Comparison of ENCODE assay signal across 8 cellular contexts in genomic region chr17:28744802-28745051, GRCh38. TPM values are rescaled to one million over a fixed set of nuclear protein-coding genes. Genes with fewer than 3 reads are reported as not detected.
A peak's percentile ranks its signal among the peaks of the same experiment; 100 is the strongest.
DNase-seq lines count a peak whose midpoint lies in the region; ATAC-seq and TF ChIP-seq lines count a peak whose summit lies in the region.

No MANE protein-coding gene starts in this region.

- H2AK5ac ChIP-seq in mesenchymal stem cell (ENCODE audit: low read length, severe bottlenecking), result no peak overlapping the region

- peaks cover 15% of the 10 kb centered on the region for H3K4me1 ChIP-seq in cardiac muscle cell (ENCODE audit: low read depth)
- H3K4me1 ChIP-seq in mesenchymal stem cell (ENCODE audit: control insufficient read depth, insufficient read depth, low read depth, low read length), result peaks cover 49% of the 10 kb centered on the region
- peaks cover 53% of the 10 kb centered on the region for H3K4me1 ChIP-seq in upper lobe of right lung

- peaks cover 23% of the 10 kb centered on the region for H3K36me3 ChIP-seq in cardiac muscle cell
- peaks cover 35 to 58% of the 10 kb centered on the region in 2 experiments for H3K36me3 ChIP-seq in mesenchymal stem cell (ENCODE audit: control insufficient read depth in 1 of 2, insufficient read depth in 2 of 2, low read depth in 1 of 2, low read length in 2 of 2)
- H3K36me3 ChIP-seq in upper lobe of right lung, result peaks cover 24% of the 10 kb centered on the region

- ATAC-seq in upper lobe of right lung (no peak), GM21381 (IDR thresholded peaks at IDR 0.05; ENCODE audit: unreplicated experiment) (no peak)

- H2BK12ac ChIP-seq in mesenchymal stem cell (ENCODE audit: low read length in 2 of 2), result peak overlapping the region in 1 of 2 experiments; percentile 32

- intact Hi-C loops in cardiac septum (cut with DNase I), result loop anchor here (1.0 kb wide), 1 partner anchor 16 kb away; the partner anchor contains the start of gene NEK8
- intact Hi-C loops in MCF 10A (cut with micrococcal nuclease), result no loop called here
- intact Hi-C loops in upper lobe of right lung (cut with DNase I), result no loop called here

- no peak overlapping the region for H2AFZ ChIP-seq in mesenchymal stem cell (ENCODE audit: low read depth, low read length)

- peak overlapping the region; percentile 91 for H3K4me3 Mint-ChIP-seq in MCF 10A (ENCODE audit: unreplicated experiment)

- peak overlapping the region; percentile 84 for H2BK15ac ChIP-seq in mesenchymal stem cell (ENCODE audit: low read depth, poor library complexity, severe bottlenecking)

- peaks cover 19% of the 10 kb centered on the region for H3K4me1 Mint-ChIP-seq in MCF 10A (ENCODE audit: insufficient read depth, unreplicated experiment)

- H3K4me2 ChIP-seq in mesenchymal stem cell (ENCODE audit: low read length, poor library complexity, severe bottlenecking), result peak overlapping the region; percentile 56

- H3K9me3 ChIP-seq in cardiac muscle cell (ENCODE audit: low read depth), result no peaks in the 10 kb centered on the region
- H3K9me3 ChIP-seq in mesenchymal stem cell (ENCODE audit: control insufficient read depth, low read length), result no peaks in the 10 kb centered on the region
- no peaks in the 10 kb centered on the region for H3K9me3 ChIP-seq in upper lobe of right lung

- no peaks in the 10 kb centered on the region for H3K27me3 Mint-ChIP-seq in MCF 10A (ENCODE audit: insufficient read depth, unreplicated experiment)

- H3K23ac ChIP-seq in mesenchymal stem cell (ENCODE audit: low read length in 2 of 2), result peak overlapping the region in 1 of 2 experiments; percentile 77

- WGBS in mesenchymal stem cell, result 0% methylated on average over 11 of the region's 11 CpGs

- H3K9me3 Mint-ChIP-seq in MCF 10A (ENCODE audit: unreplicated experiment), result no peaks in the 10 kb centered on the region

- TF ChIP-seq CTCF in cardiac muscle cell (IDR thresholded peaks at IDR 0.05; ENCODE audit: low read depth, low read length) (no peak), MCF 10A (IDR thresholded peaks at IDR 0.05; ENCODE audit: unreplicated experiment) (no peak), upper lobe of right lung (IDR thresholded peaks at IDR 0.05) (no peak)

- H2BK120ac ChIP-seq in mesenchymal stem cell (ENCODE audit: low read depth, low read length), result no peak overlapping the region

- BruUV-seq in MCF 10A (replicated peaks; lab: Mats Ljungman, UMichigan), result no TSS peak

- peak overlapping the region; percentile 95 to 96 for H3K18ac ChIP-seq in mesenchymal stem cell (ENCODE audit: low read depth in 1 of 2, low read length in 2 of 2)

- CTCF ChIA-PET in MCF 10A (lab: Yijun Ruan, JAX), result interaction anchor here (1.0 to 15.1 kb wide), 3 partner anchors 19 to 162 kb away, joined by 3 to 365 read pairs (median 8); partner anchors contain the start of genes DHRS13, NEK8 and TLCD1

- peak overlapping the region; percentile 15 for H2BK5ac ChIP-seq in mesenchymal stem cell (ENCODE audit: low read depth, low read length, poor library complexity, severe bottlenecking)

- H3K27ac Mint-ChIP-seq in MCF 10A (ENCODE audit: low read depth, unreplicated experiment), result peak overlapping the region; percentile 89

- H3K27ac ChIP-seq in cardiac muscle cell, result peak overlapping the region; percentile 99
- peak overlapping the region; percentile 85 for H3K27ac ChIP-seq in mesenchymal stem cell (ENCODE audit: low read length, poor library complexity, severe bottlenecking)
- peak overlapping the region; percentile 94 for H3K27ac ChIP-seq in upper lobe of right lung

- H3K4me3 ChIP-seq in cardiac muscle cell (peak overlapping the region; percentile 88), mesenchymal stem cell (ENCODE audit: insufficient read depth in 1 of 2, low read depth in 1 of 2, low read length in 2 of 2) (peak overlapping the region; percentile 89 to 91), upper lobe of right lung (peak overlapping the region; percentile 77)

- H3K79me1 ChIP-seq in mesenchymal stem cell (replicated peaks; ENCODE audit: low read length, poor library complexity, severe bottlenecking), result peaks cover 4% of the 10 kb centered on the region

- peak overlapping the region in 1 of 2 experiments; percentile 84 for H3K4ac ChIP-seq in mesenchymal stem cell (ENCODE audit: low read depth in 1 of 2, low read length in 2 of 2)

- peak overlapping the region; percentile 23 for H4K91ac ChIP-seq in mesenchymal stem cell (ENCODE audit: low read length)

- H3K14ac ChIP-seq in mesenchymal stem cell (ENCODE audit: low read length in 2 of 2), result peak overlapping the region in 1 of 2 experiments; percentile 88

- peak overlapping the region; percentile 99 for H3K9ac ChIP-seq in mesenchymal stem cell (ENCODE audit: low read length)

- H4K8ac ChIP-seq in mesenchymal stem cell (ENCODE audit: low read length), result no peak overlapping the region

- DNase-seq in cardiac muscle cell (ENCODE audit: low read depth in 1 of 2, low spot score in 1 of 2) (peak in 1 of 2 donors; percentile 21), cardiac septum (ENCODE audit: low spot score) (no peak), MCF 10A (ENCODE audit: unreplicated experiment) (no peak), mesenchymal stem cell (no peak), upper lobe of right lung (no peak), iPS-NIHi11 (ENCODE audit: low spot score) (no peak)
- no peak for DNase-seq in activated CD8-positive, alpha-beta memory T cell treated with anti-CD3 and anti-CD28 coated beads, Interleukin-2, amount 50 U/mL, for 48 hours

- H3K27me3 ChIP-seq in cardiac muscle cell (no peaks in the 10 kb centered on the region), mesenchymal stem cell (ENCODE audit: control insufficient read depth in 1 of 2, insufficient read depth in 1 of 2, low read length in 2 of 2) (no peaks in the 10 kb centered on the region), upper lobe of right lung (no peaks in the 10 kb centered on the region)

- peaks cover 50% of the 10 kb centered on the region for H3K36me3 Mint-ChIP-seq in MCF 10A (ENCODE audit: insufficient read depth, unreplicated experiment)

- POLR2A ChIA-PET in MCF 10A (lab: Yijun Ruan, JAX), result interaction anchor here (0.8 to 17.3 kb wide), 12 partner anchors 17 to 208 kb away, joined by 4 to 1135 read pairs (median 10); partner anchors contain the start of genes FLOT2, NEK8, PHF12 and RPL23A

RNA-seq across cellular contexts. Expression of gene TRAF4, which starts 0.9 kb away (rescaled TPM):
- total RNA-seq in cardiac muscle cell (53.8 and 57.8 TPM in 2 replicates), cardiac septum (2.8 TPM), MCF 10A (2022) (106 and 126 TPM in 2 replicates), upper lobe of right lung (65.9 TPM)
- polyA plus RNA-seq in cardiac muscle cell, result 27.2 and 34.1 TPM in 2 replicates
- polyA plus RNA-seq in mesenchymal stem cell (2013, experiment 1 of 2), result 57.0 TPM
- 52.8 TPM for polyA plus RNA-seq in mesenchymal stem cell (2013, experiment 2 of 2)

RNA-seq across cellular contexts. Expression of gene NEK8, which starts 16.1 kb away (rescaled TPM):
- total RNA-seq in cardiac muscle cell (5.0 and 7.7 TPM in 2 replicates), cardiac septum (0.78 TPM), MCF 10A (2022) (4.5 and 8.6 TPM in 2 replicates), upper lobe of right lung (8.4 TPM)
- polyA plus RNA-seq in cardiac muscle cell, result 9.0 and 13.6 TPM in 2 replicates
- polyA plus RNA-seq in mesenchymal stem cell (2013, experiment 1 of 2), result 2.2 TPM
- 2.2 TPM for polyA plus RNA-seq in mesenchymal stem cell (2013, experiment 2 of 2)

RNA-seq across cellular contexts. Expression of gene TLCD1, which starts 18.7 kb away (rescaled TPM):
- total RNA-seq in cardiac muscle cell, result 3.0 and 7.8 TPM in 2 replicates
- polyA plus RNA-seq in cardiac muscle cell, result 7.2 and 15.4 TPM in 2 replicates
- 2.4 TPM for total RNA-seq in cardiac septum
- total RNA-seq in MCF 10A (2022), result 13.4 and 18.7 TPM in 2 replicates
- polyA plus RNA-seq in mesenchymal stem cell (2013, experiment 1 of 2), result 13.0 TPM
- 12.6 TPM for polyA plus RNA-seq in mesenchymal stem cell (2013, experiment 2 of 2)
- 16.2 TPM for total RNA-seq in upper lobe of right lung

RNA-seq across cellular contexts. Expression of gene RPL23A, which starts 24.9 kb away (rescaled TPM):
- total RNA-seq in cardiac muscle cell (332 and 489 TPM in 2 replicates), cardiac septum (725 TPM), MCF 10A (2022) (1,941 and 2,110 TPM in 2 replicates), upper lobe of right lung (1,221 TPM)
- polyA plus RNA-seq in cardiac muscle cell, result 944 and 1,028 TPM in 2 replicates
- 2,598 TPM for polyA plus RNA-seq in mesenchymal stem cell (2013, experiment 1 of 2)
- 2,575 TPM for polyA plus RNA-seq in mesenchymal stem cell (2013, experiment 2 of 2)

RNA-seq across cellular contexts. Expression of gene RAB34, which starts 27.1 kb away (rescaled TPM):
- total RNA-seq in cardiac muscle cell (256 and 276 TPM in 2 replicates), cardiac septum (15.3 TPM), MCF 10A (2022) (90.0 and 105 TPM in 2 replicates), upper lobe of right lung (63.5 TPM)
- 177 and 186 TPM in 2 replicates for polyA plus RNA-seq in cardiac muscle cell
- 121 TPM for polyA plus RNA-seq in mesenchymal stem cell (2013, experiment 1 of 2)
- polyA plus RNA-seq in mesenchymal stem cell (2013, experiment 2 of 2), result 126 TPM

Comparison
In these comparisons a context has a peak if more than half of its experiments do, and no peak if none do; other contexts are left out.
1. RNA of gene TRAF4, which starts 0.9 kb away (total RNA-seq): 106 to 126 TPM in MCF 10A, 65.9 TPM in upper lobe of right lung (single experiment) and 53.8 to 57.8 TPM in cardiac muscle cell; 2.8 TPM in cardiac septum (single experiment); every median in the first group is over 10 times any median in the second.
2. Peak in every context shown above with its lines, with median percentiles within 50 percentile points of each other: H3K27ac ChIP-seq and H3K4me3 ChIP-seq.